1 cellular context compared by ENCODE assay signal in genomic region chr19:23779645-23780044, GRCh38.
TF ChIP-seq lines count a peak whose summit lies in the region.

No MANE protein-coding gene starts in this region.

TF ChIP-seq in HepG2, 621 proteins besides CTCF, POLR2A, EP300 and RAD21:
- peak; percentile 71 for TF ChIP-seq CREB1 (IDR thresholded peaks at IDR 0.05)
- TF ChIP-seq CREB1 (CRISPR knock-in tag; IDR thresholded peaks at IDR 0.05), result no peak
- TF ChIP-seq BCLAF1 (IDR thresholded peaks at IDR 0.05), result no peak
